14 cellular contexts compared by ENCODE assay signal in the genomic region with DNA sequence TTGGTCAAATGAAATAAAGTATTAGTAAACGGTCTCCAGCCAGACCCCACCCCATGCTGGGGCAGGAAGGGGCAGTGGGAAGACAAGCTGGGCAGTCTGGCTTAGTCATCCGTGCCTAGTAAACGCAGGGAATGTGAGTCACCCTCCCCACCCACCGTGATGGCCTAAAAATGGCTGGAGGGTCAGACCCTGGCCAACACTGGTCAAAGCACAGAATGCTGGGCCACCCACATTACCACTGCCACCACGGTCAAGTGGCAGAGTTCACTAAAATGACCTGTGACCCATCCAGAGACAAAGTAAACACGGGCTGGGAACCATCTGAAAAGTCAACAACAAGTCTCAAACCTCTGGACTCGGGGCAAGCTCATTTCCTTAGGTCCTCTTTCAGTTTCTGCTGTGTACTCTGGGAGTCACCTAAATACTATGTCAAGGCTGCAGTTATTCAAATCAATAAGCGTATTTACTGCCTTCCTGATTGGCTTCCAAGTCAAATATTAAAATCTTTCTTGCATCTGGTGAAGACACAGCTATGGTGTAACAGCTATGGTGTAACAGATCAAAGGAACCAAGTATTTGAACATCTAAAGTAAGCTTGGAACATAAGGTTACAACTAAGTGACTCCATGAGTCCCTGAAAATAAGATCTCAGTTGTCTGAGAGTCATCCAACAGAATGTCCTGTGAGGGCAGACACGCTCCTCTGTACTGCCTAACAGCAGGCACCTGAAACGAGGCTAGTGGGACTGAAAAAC. TPM values are rescaled to one million over a fixed set of nuclear protein-coding genes. Genes with fewer than 3 reads are reported as not detected.
DNase-seq lines count a peak whose midpoint lies in the region; ATAC-seq, FAIRE-seq and TF ChIP-seq lines count a peak whose summit lies in the region.
"Had no signal": no experiment of that assay in that cellular context is flagged by ENCODE, and none has a peak within 500 bp of the region (broad histone marks: within the 10 kb centered on the region; RNA-seq: fewer than 3 reads in every experiment).

No MANE protein-coding gene starts in this region.

- H3K79me2 ChIP-seq in ACC112 (ENCODE audit: control insufficient read depth, insufficient read depth, low read length, unreplicated experiment) (peaks cover 32% of the 10 kb centered on the region), HepG2 (ENCODE audit: insufficient read depth, low read length) (peaks cover 53% of the 10 kb centered on the region)

- no peak overlapping the region for H2AFZ ChIP-seq in ACC112 (ENCODE audit: low read length, unreplicated experiment)
- H2AFZ ChIP-seq in HepG2 (ENCODE audit: low read length), result no peak overlapping the region

- TF ChIP-seq EP300 in HepG2 (IDR thresholded peaks at IDR 0.05; ENCODE audit: low read depth in 2 of 2, low read length in 2 of 2) (peak in 1 of 2 experiments; percentile 98), HepG2 (CRISPR knock-in tag; IDR thresholded peaks at IDR 0.05; ENCODE audit: borderline replicate concordance) (peak; percentile 95), tibial nerve (IDR thresholded peaks at IDR 0.05) (no peak)

- peaks cover 10% of the 10 kb centered on the region; the same call in 1 of the 2 replicates for H3K36me3 ChIP-seq in ACC112 (ENCODE audit: insufficient read depth, low read length)
- H3K36me3 ChIP-seq in HUES48 (ENCODE audit: control insufficient read depth, insufficient read depth, low read length), result peaks cover 54% of the 10 kb centered on the region
- H3K36me3 ChIP-seq in HepG2 (replicated peaks in 1 of 2; ENCODE audit: control insufficient read depth in 1 of 2, insufficient read depth in 2 of 2, low read length in 2 of 2), result peaks cover 27 to 40% of the 10 kb centered on the region in 2 experiments
- peaks cover 0 to 59% (median 14%) of the 10 kb centered on the region in 3 donors for H3K36me3 ChIP-seq in tibial nerve

- peak overlapping the region; percentile 92 for H3K4me2 ChIP-seq in HepG2 (ENCODE audit: low read depth, low read length)

- DNase-seq in activated naive CD8-positive, alpha-beta T cell treated with anti-CD3 and anti-CD28 coated beads, Interleukin-2, amount 50 U/mL, for 24 hours, result no peak
- DNase-seq in HepG2 (ENCODE audit: low spot score) (peak; percentile 100), tibial nerve (ENCODE audit: low spot score in 2 of 2) (no peak), GM19239 (ENCODE audit: insufficient read length, low spot score) (no peak), activated gamma-delta T cell (lab: John Stamatoyannopoulos, UW) (no peak), DMS53 (lab: John Stamatoyannopoulos, UW) (no peak)
- DNase-seq: activated effector memory CD4-positive, alpha-beta T cell treated with Interleukin-2 at 50 U/mL for 16 hours; NCI-H524 had no signal

- H4K20me1 ChIP-seq in HepG2 (ENCODE audit: insufficient read depth, low read length), result no peaks in the 10 kb centered on the region

- H3K4me1 ChIP-seq in ACC112 (ENCODE audit: control insufficient read depth, insufficient read depth, low read length, unreplicated experiment) (peaks cover 24% of the 10 kb centered on the region), HUES48 (ENCODE audit: control insufficient read depth, insufficient read depth, low read length) (no peaks in the 10 kb centered on the region), HepG2 (ENCODE audit: insufficient read depth, low read length) (peaks cover 53% of the 10 kb centered on the region), tibial nerve (peaks cover 0 to 40% (median 23%) of the 10 kb centered on the region in 4 donors)

- TF ChIP-seq POLR2A in HepG2 (IDR thresholded peaks at IDR 0.05; ENCODE audit: insufficient read depth in 1 of 2, low read depth in 2 of 2, low read length in 2 of 2) (peak; percentile 85 to 99), tibial nerve (IDR thresholded peaks at IDR 0.05) (no peak)

- H3K27me3 Mint-ChIP-seq in activated naive CD8-positive, alpha-beta T cell treated with anti-CD3 and anti-CD28 coated beads, Interleukin-2, amount 50 U/mL, for 24 hours, result no peaks in the 10 kb centered on the region
- H3K27me3 Mint-ChIP-seq: stimulated activated memory B cell treated with anti-CD40 and anti-IgM and Interleukin-4, amounts not matched to agents 10 μg/mL and 1 μg/mL and 100 μg/mL, for 72 hours had no signal

- CTCF ChIA-PET in HepG2 (lab: Yijun Ruan, JAX; ENCODE audit: low intra/inter-chr PET ratio, low total read pairs), result interaction anchor here (1.9 kb wide), 1 partner anchor 13 kb away, joined by 4 read pairs; no protein-coding TSS in a partner anchor

- H3K27me3 ChIP-seq in ACC112 (ENCODE audit: insufficient read depth, low read length) (no peaks in the 10 kb centered on the region), HUES48 (ENCODE audit: control insufficient read depth, insufficient read depth, low read length) (no peaks in the 10 kb centered on the region), HepG2 (ENCODE audit: control insufficient read depth in 1 of 2, insufficient read depth in 2 of 2, low read length in 2 of 2) (no peaks in the 10 kb centered on the region; a peak in 1 of 5 replicates), tibial nerve (no peaks in the 10 kb centered on the region)
- H3K27me3 ChIP-seq: left lung had no signal

- H3K4me1 Mint-ChIP-seq in activated naive CD8-positive, alpha-beta T cell treated with anti-CD3 and anti-CD28 coated beads, Interleukin-2, amount 50 U/mL, for 24 hours, result peaks cover 26% of the 10 kb centered on the region

- BruUV-seq in HepG2 (replicated peaks; lab: Mats Ljungman, UMichigan), result no TSS peak

- peak overlapping the region; percentile 87 for H3K4me3 Mint-ChIP-seq in activated naive CD8-positive, alpha-beta T cell treated with anti-CD3 and anti-CD28 coated beads, Interleukin-2, amount 50 U/mL, for 24 hours
- H3K4me3 Mint-ChIP-seq: stimulated activated memory B cell treated with anti-CD40 and anti-IgM and Interleukin-4, amounts not matched to agents 10 μg/mL and 1 μg/mL and 100 μg/mL, for 72 hours had no signal

- WGBS in HepG2 (ENCODE audit: low lambda C conversion rate), result 1% methylated on average over 7 of the region's 10 CpGs
- 45 to 50% methylated on average over 9 to 10 of the region's 10 CpGs for WGBS in tibial nerve, 2 donors

- H3K4me3 ChIP-seq in ACC112 (ENCODE audit: low read depth, low read length) (peak overlapping the region; percentile 96), HUES48 (ENCODE audit: low read depth, low read length) (no peak overlapping the region), HepG2 (replicated peaks in 1 of 3; ENCODE audit: insufficient read depth in 1 of 3, low read depth in 2 of 3, low read length in 3 of 3) (peak overlapping the region; percentile 73 to 100 (median 95); a peak in 5 of 6 replicates), tibial nerve (no peak overlapping the region)
- H3K4me3 ChIP-seq: HAP-1 had no signal

- in situ Hi-C loops in HepG2 (cut with HindIII; ENCODE audit: extremely low pct_ligation_motif_present, low pct_unique_long_range_greater_than_20kb), result no loop called here

- H3K27ac ChIP-seq in ACC112 (ENCODE audit: low read depth, low read length), result peak overlapping the region; percentile 65
- H3K27ac ChIP-seq in HUES48 (ENCODE audit: low read depth, low read length), result peak overlapping the region; percentile 47
- H3K27ac ChIP-seq in HepG2 (ENCODE audit: extremely low read length, insufficient read depth, low read length), result peak overlapping the region; percentile 92
- H3K27ac ChIP-seq in tibial nerve, result no peak overlapping the region
- H3K27ac ChIP-seq: left lung had no signal

- POLR2A ChIA-PET in HepG2 (lab: Yijun Ruan, JAX), result interaction anchor here (0.8 to 4.4 kb wide), 34 partner anchors 9 to 618 kb away, joined by 3 to 116 read pairs (median 4); a partner anchor contains a TSS

- H3K27ac Mint-ChIP-seq in activated naive CD8-positive, alpha-beta T cell treated with anti-CD3 and anti-CD28 coated beads, Interleukin-2, amount 50 U/mL, for 24 hours, result no peak overlapping the region

- peaks cover 42% of the 10 kb centered on the region for H3K36me3 Mint-ChIP-seq in activated naive CD8-positive, alpha-beta T cell treated with anti-CD3 and anti-CD28 coated beads, Interleukin-2, amount 50 U/mL, for 24 hours (ENCODE audit: low read depth)

- intact Hi-C loops in HepG2 (cut with micrococcal nuclease; ENCODE audit: unreplicated experiment), result loop anchor here (1.0 to 2.0 kb wide), 3 partner anchors 13 to 180 kb away; a partner anchor contains a TSS

- FAIRE-seq in HepG2 (lab: Jason Lieb, UNC), result peak; percentile 100
- no peak for FAIRE-seq in GM19239 (lab: Jason Lieb, UNC)
- FAIRE-seq: HTR-8/SVneo had no signal

- no peak overlapping the region for H3K9ac ChIP-seq in HUES48 (ENCODE audit: low read depth, low read length)
- peak overlapping the region; percentile 97 for H3K9ac ChIP-seq in HepG2 (ENCODE audit: insufficient read depth, low read depth, low read length)

- H3K9me3 ChIP-seq in HUES48 (ENCODE audit: control insufficient read depth, insufficient read depth, low read length) (no peaks in the 10 kb centered on the region), HepG2 (ENCODE audit: low read length) (no peaks in the 10 kb centered on the region), tibial nerve (no peaks in the 10 kb centered on the region)
- H3K9me3 ChIP-seq: HAP-1, left lung had no signal

- TF ChIP-seq RAD21 in HepG2 (CRISPR knock-in tag; IDR thresholded peaks at IDR 0.05), result peak; percentile 36; the same call in 1 of the 2 replicates

- no peaks in the 10 kb centered on the region for H3K9me3 Mint-ChIP-seq in activated naive CD8-positive, alpha-beta T cell treated with anti-CD3 and anti-CD28 coated beads, Interleukin-2, amount 50 U/mL, for 24 hours
- H3K9me3 Mint-ChIP-seq: stimulated activated memory B cell treated with anti-CD40 and anti-IgM and Interleukin-4, amounts not matched to agents 10 μg/mL and 1 μg/mL and 100 μg/mL, for 72 hours had no signal

- ATAC-seq in activated naive CD8-positive, alpha-beta T cell treated with anti-CD3 and anti-CD28 coated beads, Interleukin-2, amount 50 U/mL, for 24 hours, result no peak
- peak; percentile 87 for ATAC-seq in HepG2
- ATAC-seq: left lung; stimulated activated memory B cell treated with anti-CD40 and anti-IgM and Interleukin-4, amounts not matched to agents 10 μg/mL and 1 μg/mL and 100 μg/mL, for 72 hours had no signal

- no peak; the same call in 1 of the 2 replicates for TF ChIP-seq CTCF in HepG2 (CRISPR knock-in tag; IDR thresholded peaks at IDR 0.05)
- no peak for TF ChIP-seq CTCF in tibial nerve (IDR thresholded peaks at IDR 0.05)

RNA-seq across cellular contexts. Expression of a gene that starts 3.0 kb away (rescaled TPM):
- total RNA-seq in HepG2 (2016; rRNA removed; fragmentation: Illumina TruSeq; extraction: Trizol) (140 and 171 TPM in 2 replicates), tibial nerve (10 to 100 TPM; 29.7 to 36.8 (median 33.7) TPM)
- total RNA-seq in HepG2 (2016; cell fraction: cytosol; rRNA removed; fragmentation: Illumina TruSeq; extraction: Trizol; ENCODE audit: low read depth), result 81.0 and 93.7 TPM in 2 replicates
- 144 and 177 TPM in 2 replicates for total RNA-seq in HepG2 (2016; cell fraction: insoluble cytoplasmic fraction; rRNA removed; fragmentation: Illumina TruSeq; extraction: Trizol)
- total RNA-seq in HepG2 (2016; cell fraction: membrane; rRNA removed; fragmentation: Illumina TruSeq; extraction: Trizol), result 105 and 123 TPM in 2 replicates
- 76.5 and 85.9 TPM in 2 replicates for total RNA-seq in HepG2 (2016; cell fraction: nucleus; rRNA removed; fragmentation: Illumina TruSeq; extraction: Trizol)
- polyA plus RNA-seq in HepG2 (2011; rRNA removed), result 153 and 155 TPM in 2 replicates
- 116 and 139 TPM in 2 replicates for polyA plus RNA-seq in HepG2 (2011; cell fraction: cytosol; rRNA removed)
- 105 and 133 TPM in 2 replicates for polyA plus RNA-seq in HepG2 (2011; cell fraction: nucleus; rRNA removed)
- polyA plus RNA-seq in HepG2 (2012), result 91.5 and 117 TPM in 2 replicates
- polyA plus RNA-seq in HepG2 (2016; cell fraction: cytosol; fragmentation: Illumina TruSeq; extraction: Trizol; ENCODE audit: low read depth), result 71.0 and 75.6 TPM in 2 replicates
- 158 and 167 TPM in 2 replicates for polyA plus RNA-seq in HepG2 (2016; cell fraction: insoluble cytoplasmic fraction; fragmentation: Illumina TruSeq; extraction: Trizol; ENCODE audit: low read depth)
- 89.5 and 100 TPM in 2 replicates for polyA plus RNA-seq in HepG2 (2016; cell fraction: membrane; fragmentation: Illumina TruSeq; extraction: Trizol; ENCODE audit: low read depth)
- polyA plus RNA-seq in HepG2 (2016; cell fraction: nucleus; fragmentation: Illumina TruSeq; extraction: Trizol; ENCODE audit: insufficient read depth, low read depth), result 146 and 157 TPM in 2 replicates
- polyA minus RNA-seq in HepG2 (2011; rRNA and poly(A)+ RNA removed; ENCODE audit: low replicate concordance), result 24.9 and 155 TPM in 2 replicates
- 40.2 and 55.3 TPM in 2 replicates for polyA minus RNA-seq in HepG2 (2011; cell fraction: cytosol; rRNA and poly(A)+ RNA removed)
- polyA minus RNA-seq in HepG2 (2011; cell fraction: nucleus; rRNA and poly(A)+ RNA removed), result 50.2 and 66.8 TPM in 2 replicates

Comparison
In these comparisons a context has a peak if more than half of its experiments do, and no peak if none do; other contexts are left out.
1. H3K27ac ChIP-seq: peak in ACC112 (single experiment), HUES48 (single experiment) and HepG2 (single experiment); none in tibial nerve (0 of 4).
2. H3K4me3 ChIP-seq: peak in ACC112 (single experiment) and HepG2 (3 of 3); none in HUES48 (single experiment) and tibial nerve (0 of 4).
3. POLR2A ChIP-seq: peak in HepG2 (2 of 2); none in tibial nerve (0 of 2).